ENCODE assay signal across 24 cellular contexts in genomic region chr9:105082843-105083242, GRCh38.
"Had no signal": no experiment of that assay in that cellular context is flagged by ENCODE, and none has a peak within 500 bp of the region (broad histone marks: within the 10 kb centered on the region; RNA-seq: fewer than 3 reads in every experiment).

No MANE protein-coding gene starts in this region.

- H3K9me3 ChIP-seq: MG63 had no signal

- DNase-seq: activated CD4-positive, alpha-beta memory T cell treated with anti-CD3 and anti-CD28 coated beads for 36 hours; activated CD4-positive, alpha-beta T cell treated with anti-CD3 and anti-CD28 coated beads, Interleukin-2, amount 10 ng/mL, durations not matched to agents 7 days and 5 days; activated CD4-positive, CD25-positive, alpha-beta regulatory T cell treated with anti-CD3 and anti-CD28 coated beads, Interleukin-2, amount 50 U/mL, for 72 hours; activated CD8-positive, alpha-beta memory T cell treated with anti-CD3 and anti-CD28 coated beads for 24 hours; activated effector memory CD4-positive, alpha-beta T cell treated with anti-CD3 and anti-CD28 coated beads, Interleukin-2, amount 50 U/mL, for 16 hours; activated naive CD4-positive, alpha-beta T cell treated with Interleukin-2 at 50 U/mL for 16 hours; activated T-cell treated with anti-CD3 and anti-CD28 coated beads, Interleukin-2, amount 50 U/mL, for 4 hours; amygdala; MG63; NCI-H1105; NCI-H1436; NCI-H1694 treated with DMSO at 0.1 percent for 48 hours; NCI-H2081; NCI-H446; NCI-H524; NCI-H774; SIG-M5; T-helper 17 cell; T-helper 9 cell had no signal

- FAIRE-seq: astrocyte had no signal

- H3K27me3 Mint-ChIP-seq: activated CD4-positive, alpha-beta memory T cell treated with anti-CD3 and anti-CD28 coated beads for 36 hours; activated CD4-positive, alpha-beta T cell treated with anti-CD3 and anti-CD28 coated beads, Interleukin-2, amount 10 ng/mL, durations not matched to agents 7 days and 5 days; activated naive CD8-positive, alpha-beta T cell; central memory CD8-positive, alpha-beta T cell; T-helper 17 cell had no signal

- H3K4me3 Mint-ChIP-seq: activated CD4-positive, alpha-beta memory T cell treated with anti-CD3 and anti-CD28 coated beads for 36 hours; activated CD4-positive, alpha-beta T cell treated with anti-CD3 and anti-CD28 coated beads, Interleukin-2, amount 10 ng/mL, durations not matched to agents 7 days and 5 days; activated naive CD8-positive, alpha-beta T cell; activated T-cell treated with anti-CD3 and anti-CD28 coated beads, Interleukin-2, amount 50 U/mL, for 4 hours; brain; central memory CD8-positive, alpha-beta T cell; T-helper 17 cell; WTC11 had no signal

- H3K9me3 Mint-ChIP-seq: activated CD4-positive, alpha-beta memory T cell treated with anti-CD3 and anti-CD28 coated beads for 36 hours; activated CD4-positive, alpha-beta T cell treated with anti-CD3 and anti-CD28 coated beads, Interleukin-2, amount 10 ng/mL, durations not matched to agents 7 days and 5 days; activated T-cell treated with anti-CD3 and anti-CD28 coated beads, Interleukin-2, amount 50 U/mL, for 4 hours; central memory CD8-positive, alpha-beta T cell; WTC11 had no signal

- H3K4me1 Mint-ChIP-seq: activated CD4-positive, alpha-beta T cell treated with anti-CD3 and anti-CD28 coated beads, Interleukin-2, amount 10 ng/mL, durations not matched to agents 7 days and 5 days; brain; central memory CD8-positive, alpha-beta T cell; T-helper 17 cell had no signal

- H3K27ac Mint-ChIP-seq: activated CD4-positive, alpha-beta memory T cell treated with anti-CD3 and anti-CD28 coated beads for 36 hours; activated CD4-positive, alpha-beta T cell treated with anti-CD3 and anti-CD28 coated beads, Interleukin-2, amount 10 ng/mL, durations not matched to agents 7 days and 5 days; activated naive CD8-positive, alpha-beta T cell; brain; T-helper 17 cell; WTC11 had no signal

- H3K36me3 Mint-ChIP-seq: activated CD4-positive, alpha-beta memory T cell treated with anti-CD3 and anti-CD28 coated beads for 36 hours; brain; WTC11 had no signal

- H3K4me3 ChIP-seq: MG63 had no signal

- H3K27me3 ChIP-seq: MG63 had no signal

- ATAC-seq: activated T-cell treated with anti-CD3 and anti-CD28 coated beads, Interleukin-2, amount 50 U/mL, for 4 hours; T-helper 17 cell; WTC11 had no signal

- H3K36me3 ChIP-seq: MG63 had no signal
